Comparison of ENCODE assay signal across 15 cellular contexts in the genomic region with DNA sequence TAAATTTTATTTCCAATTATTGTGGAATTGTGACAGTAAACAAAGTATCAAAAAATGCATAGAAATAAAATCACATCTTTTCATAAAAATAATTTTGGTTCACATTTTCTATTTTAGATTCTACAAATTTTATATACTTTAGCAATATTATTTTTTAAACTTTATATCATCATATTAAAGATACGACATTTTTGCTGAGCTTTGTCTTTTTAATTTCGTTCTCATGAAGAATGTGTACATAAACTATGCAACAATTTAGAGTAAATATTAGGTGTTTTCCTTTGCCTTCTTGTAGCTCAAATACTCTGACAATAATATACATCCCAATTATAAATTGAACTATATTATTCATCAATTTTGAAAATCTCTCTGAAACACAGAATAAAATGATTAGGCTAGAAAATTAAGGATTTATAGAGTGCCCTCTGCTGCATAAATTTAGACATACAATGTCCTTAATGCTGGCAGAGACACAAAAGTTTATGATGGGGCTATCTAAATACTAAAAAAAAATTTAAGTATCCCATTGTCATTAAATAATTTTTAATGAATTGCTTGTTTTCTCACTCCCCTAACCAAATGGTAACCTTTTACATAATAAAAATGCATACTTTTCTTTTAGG. TPM values are rescaled to one million over a fixed set of nuclear protein-coding genes. Genes with fewer than 3 reads are reported as not detected.
DNase-seq lines count a peak whose midpoint lies in the region; ATAC-seq, FAIRE-seq and TF ChIP-seq lines count a peak whose summit lies in the region.
"Had no signal": no experiment of that assay in that cellular context is flagged by ENCODE, and none has a peak within 500 bp of the region (broad histone marks: within the 10 kb centered on the region; RNA-seq: fewer than 3 reads in every experiment).

No MANE protein-coding gene starts in this region.

- peak; percentile 92 for FAIRE-seq in kidney (lab: Jason Lieb, UNC)

- H3K9me3 ChIP-seq in kidney (ENCODE audit: control insufficient read depth in 1 of 2, low read length in 2 of 2): no peaks in the 10 kb centered on the region
- H3K9me3 ChIP-seq in CD4-positive, alpha-beta T cell (ENCODE audit: control insufficient read depth, low read length): no peaks in the 10 kb centered on the region

- H3K4me1 Mint-ChIP-seq in activated CD4-positive, alpha-beta T cell treated with anti-CD3 and anti-CD28 coated beads, Interleukin-2, amount 10 ng/mL, durations not matched to agents 24 days and 14 days: no peaks in the 10 kb centered on the region
- H3K4me1 Mint-ChIP-seq in CD4-positive, alpha-beta T cell (ENCODE audit: low read depth): no peaks in the 10 kb centered on the region
- H3K4me1 Mint-ChIP-seq: activated CD4-positive, alpha-beta T cell treated with anti-CD3 and anti-CD28 coated beads for 36 hours; naive B cell had no signal

- DNase-seq in AG10803 (ENCODE audit: low read depth): no peak
- DNase-seq in HCEC 1CT: peak; percentile 36
- DNase-seq in astrocyte of the cerebellum (ENCODE audit: low read depth): no peak
- no peak for DNase-seq in kidney
- no peak for DNase-seq in posterior vena cava (ENCODE audit: low spot score)
- no peak for DNase-seq in activated CD4-positive, alpha-beta T cell treated with anti-CD3 and anti-CD28 coated beads, Interleukin-2, amount 10 ng/mL, durations not matched to agents 24 days and 14 days
- no peak for DNase-seq in CD4-positive, alpha-beta T cell
- DNase-seq: activated CD4-positive, alpha-beta T cell treated with anti-CD3 and anti-CD28 coated beads for 36 hours; activated T-cell treated with anti-CD3 and anti-CD28 coated beads, Interleukin-2, amount 50 U/mL, for 24 hours; left cardiac atrium; naive B cell; NCI-H2107 had no signal

- no peak overlapping the region for H3K4me3 Mint-ChIP-seq in activated CD4-positive, alpha-beta T cell treated with anti-CD3 and anti-CD28 coated beads, Interleukin-2, amount 10 ng/mL, durations not matched to agents 24 days and 14 days
- no peak overlapping the region for H3K4me3 Mint-ChIP-seq in CD4-positive, alpha-beta T cell
- H3K4me3 Mint-ChIP-seq: activated CD4-positive, alpha-beta T cell treated with anti-CD3 and anti-CD28 coated beads for 36 hours; activated T-cell treated with anti-CD3 and anti-CD28 coated beads, Interleukin-2, amount 50 U/mL, for 24 hours; naive B cell; T-helper 1 cell treated with Interleukin-12 subunit alpha and Interleukin-12 subunit beta and Interleukin-4 antibody, amounts not matched to agents 30 μg/mL and 1 μg/mL, for 36 hours had no signal

- H3K27me3 Mint-ChIP-seq in activated CD4-positive, alpha-beta T cell treated with anti-CD3 and anti-CD28 coated beads, Interleukin-2, amount 10 ng/mL, durations not matched to agents 24 days and 14 days: no peaks in the 10 kb centered on the region
- no peaks in the 10 kb centered on the region for H3K27me3 Mint-ChIP-seq in CD4-positive, alpha-beta T cell
- H3K27me3 Mint-ChIP-seq: activated CD4-positive, alpha-beta T cell treated with anti-CD3 and anti-CD28 coated beads for 36 hours; activated T-cell treated with anti-CD3 and anti-CD28 coated beads, Interleukin-2, amount 50 U/mL, for 24 hours; naive B cell had no signal

- TF ChIP-seq CTCF in AG10803 (conservative IDR thresholded peaks at IDR 0.05; ENCODE audit: low read length): peak; percentile 35
- peak; percentile 6 for TF ChIP-seq CTCF in astrocyte of the cerebellum (IDR thresholded peaks at IDR 0.05; ENCODE audit: low read depth, low read length, missing control alignments)
- no peak for TF ChIP-seq CTCF in kidney (IDR thresholded peaks at IDR 0.05; ENCODE audit: borderline replicate concordance, extremely low read depth, insufficient read depth)
- no peak for TF ChIP-seq CTCF in CD4-positive, alpha-beta T cell (IDR thresholded peaks at IDR 0.05)

- no peak overlapping the region for H3K9ac ChIP-seq in kidney (ENCODE audit: low read length in 2 of 2)

- H3K27ac Mint-ChIP-seq in activated CD4-positive, alpha-beta T cell treated with anti-CD3 and anti-CD28 coated beads, Interleukin-2, amount 10 ng/mL, durations not matched to agents 24 days and 14 days: no peak overlapping the region
- H3K27ac Mint-ChIP-seq in CD4-positive, alpha-beta T cell: no peak overlapping the region
- H3K27ac Mint-ChIP-seq: activated CD4-positive, alpha-beta T cell treated with anti-CD3 and anti-CD28 coated beads for 36 hours; activated T-cell treated with anti-CD3 and anti-CD28 coated beads, Interleukin-2, amount 50 U/mL, for 24 hours; naive B cell; T-helper 1 cell treated with Interleukin-12 subunit alpha and Interleukin-12 subunit beta and Interleukin-4 antibody, amounts not matched to agents 30 μg/mL and 1 μg/mL, for 36 hours had no signal

- H3K9me3 Mint-ChIP-seq in activated CD4-positive, alpha-beta T cell treated with anti-CD3 and anti-CD28 coated beads, Interleukin-2, amount 10 ng/mL, durations not matched to agents 24 days and 14 days: no peaks in the 10 kb centered on the region
- H3K9me3 Mint-ChIP-seq in CD4-positive, alpha-beta T cell: no peaks in the 10 kb centered on the region
- H3K9me3 Mint-ChIP-seq: activated T-cell treated with anti-CD3 and anti-CD28 coated beads, Interleukin-2, amount 50 U/mL, for 24 hours; naive B cell; T-helper 1 cell treated with Interleukin-12 subunit alpha and Interleukin-12 subunit beta and Interleukin-4 antibody, amounts not matched to agents 30 μg/mL and 1 μg/mL, for 36 hours had no signal

- no peaks in the 10 kb centered on the region for H3K36me3 Mint-ChIP-seq in activated CD4-positive, alpha-beta T cell treated with anti-CD3 and anti-CD28 coated beads, Interleukin-2, amount 10 ng/mL, durations not matched to agents 24 days and 14 days (ENCODE audit: low read depth)
- no peaks in the 10 kb centered on the region for H3K36me3 Mint-ChIP-seq in CD4-positive, alpha-beta T cell (ENCODE audit: low read depth)
- H3K36me3 Mint-ChIP-seq: naive B cell had no signal

- H3K4me1 ChIP-seq in kidney (ENCODE audit: control insufficient read depth in 1 of 2, insufficient read depth in 1 of 2, low read depth in 1 of 2, low read length in 2 of 2): no peaks in the 10 kb centered on the region

- intact Hi-C loops in kidney (cut with DNase I) (no loop called here), posterior vena cava (cut with DNase I) (no loop called here)
- intact Hi-C loops in activated CD4-positive, alpha-beta T cell treated with anti-CD3 and anti-CD28 coated beads, Interleukin-2, amount 10 ng/mL, durations not matched to agents 24 days and 14 days (cut with micrococcal nuclease): no loop called here
- intact Hi-C loops in CD4-positive, alpha-beta T cell (cut with DNase I, micrococcal nuclease): no loop called here

- no peak overlapping the region for H3K27ac ChIP-seq in kidney (ENCODE audit: low read depth in 2 of 2, low read length in 2 of 2)
- no peak overlapping the region for H3K27ac ChIP-seq in CD4-positive, alpha-beta T cell (ENCODE audit: low read depth, low read length)
- H3K27ac ChIP-seq: HL-60 had no signal

- H3K27me3 ChIP-seq in CD4-positive, alpha-beta T cell (ENCODE audit: control insufficient read depth, insufficient read depth, low read length): no peaks in the 10 kb centered on the region

- H3K36me3 ChIP-seq in kidney (ENCODE audit: control insufficient read depth in 1 of 2, insufficient read depth in 2 of 2, low read length in 2 of 2): no peaks in the 10 kb centered on the region

- POLR2A ChIA-PET in CD4-positive, alpha-beta T cell (lab: Charles Lee): no interaction called here

- CTCF ChIA-PET in CD4-positive, alpha-beta T cell (lab: Charles Lee): no interaction called here

- ATAC-seq in CD4-positive, alpha-beta T cell (ENCODE audit: poor library complexity): no peak
- ATAC-seq in GM21723 (IDR thresholded peaks at IDR 0.05; ENCODE audit: unreplicated experiment): no peak
- ATAC-seq: activated CD4-positive, alpha-beta T cell treated with anti-CD3 and anti-CD28 coated beads for 36 hours; left cardiac atrium had no signal

- in situ Hi-C loops in astrocyte of the cerebellum (cut with HindIII; ENCODE audit: low sequenced_read_pairs): no loop called here

- H3K4me3 ChIP-seq in AG10803 (ENCODE audit: low read length) (no peak overlapping the region), astrocyte of the cerebellum (ENCODE audit: low read depth, low read length) (no peak overlapping the region), kidney (ENCODE audit: low read length in 2 of 2) (no peak overlapping the region)

RNA-seq across cellular contexts. Expression of a gene that starts 45.7 kb away (rescaled TPM):
- total RNA-seq in kidney: 6.8 TPM
- polyA plus RNA-seq in kidney (ENCODE audit: insufficient read depth, low read depth, low replicate concordance): 3.6 TPM
- total RNA-seq in posterior vena cava: 10 to 100 TPM; 10.4 to 22.7 TPM
- 0.58 and 1.1 TPM in 2 replicates for total RNA-seq in activated CD4-positive, alpha-beta T cell treated with anti-CD3 and anti-CD28 coated beads, Interleukin-2, amount 10 ng/mL, durations not matched to agents 24 days and 14 days
- total RNA-seq in CD4-positive, alpha-beta T cell: 1 to 10 TPM; 2.6 to 3.0 TPM

Comparison
In these comparisons a context has a peak if more than half of its experiments do, and no peak if none do; other contexts are left out.
1. CTCF ChIP-seq: peak in AG10803 (single experiment) and astrocyte of the cerebellum (single experiment); none in kidney (single experiment) and CD4-positive, alpha-beta T cell (single experiment).